ENCODE assay signal across 29 cellular contexts in genomic region chr16:78799429-78799828, GRCh38.
"Had no signal": no experiment of that assay in that cellular context is flagged by ENCODE, and none has a peak within 500 bp of the region (broad histone marks: within the 10 kb centered on the region; RNA-seq: fewer than 3 reads in every experiment).

No MANE protein-coding gene starts in this region.

- H3K9me3 ChIP-seq: colonic mucosa, esophagus muscularis mucosa, esophagus squamous epithelium, gastrocnemius medialis, gastroesophageal sphincter, heart left ventricle, heart right ventricle had no signal

- H3K27ac Mint-ChIP-seq: dendritic cell treated with granulocyte-macrophage colony-stimulating factor and Interleukin-4, amounts not matched to agents 40 ng/mL and 50 ng/mL, for 4 days; effector memory CD8-positive, alpha-beta T cell; endodermal cell had no signal

- H3K4me3 Mint-ChIP-seq: dendritic cell treated with granulocyte-macrophage colony-stimulating factor and Interleukin-4, amounts not matched to agents 40 ng/mL and 50 ng/mL, for 4 days; effector memory CD8-positive, alpha-beta T cell; endodermal cell had no signal

- H3K4me1 Mint-ChIP-seq: endodermal cell had no signal

- H3K9me3 Mint-ChIP-seq: dendritic cell treated with granulocyte-macrophage colony-stimulating factor and Interleukin-4, amounts not matched to agents 40 ng/mL and 50 ng/mL, for 4 days; effector memory CD8-positive, alpha-beta T cell; endodermal cell had no signal

- H3K27ac ChIP-seq: colonic mucosa, coronary artery, dorsolateral prefrontal cortex, epithelial cell of prostate, esophagus muscularis mucosa, esophagus squamous epithelium, foreskin keratinocyte, gastrocnemius medialis, gastroesophageal sphincter, heart left ventricle, heart right ventricle had no signal

- DNase-seq: colonic mucosa; cortex of kidney; dermis blood vessel endothelial cell; dorsolateral prefrontal cortex; effector CD4-positive, alpha-beta T cell; effector CD8-positive, alpha-beta T cell; effector memory CD4-positive, alpha-beta T cell; effector memory CD8-positive, alpha-beta T cell; endodermal cell; erythroblast; esophagus squamous epithelium; foreskin fibroblast; foreskin keratinocyte; foreskin melanocyte; gastrocnemius medialis; glutamatergic neuron; head of caudate nucleus; heart left ventricle; heart right ventricle had no signal

- H3K27me3 ChIP-seq: colonic mucosa, dorsolateral prefrontal cortex, esophagus muscularis mucosa, esophagus squamous epithelium, foreskin keratinocyte, gastrocnemius medialis, gastroesophageal sphincter, heart left ventricle, heart right ventricle had no signal

- FAIRE-seq: colon, endometrium, endothelial cell of umbilical vein, frontal cortex had no signal

- H3K36me3 ChIP-seq: colonic mucosa, esophagus muscularis mucosa, esophagus squamous epithelium, gastrocnemius medialis, gastroesophageal sphincter, heart left ventricle, heart right ventricle had no signal

- H3K4me3 ChIP-seq: colonic mucosa, coronary artery, dorsolateral prefrontal cortex, esophagus muscularis mucosa, esophagus squamous epithelium, gastrocnemius medialis, gastroesophageal sphincter, heart left ventricle, heart right ventricle had no signal

- H3K27me3 Mint-ChIP-seq: dendritic cell treated with granulocyte-macrophage colony-stimulating factor and Interleukin-4, amounts not matched to agents 40 ng/mL and 50 ng/mL, for 4 days; effector memory CD8-positive, alpha-beta T cell had no signal

- ATAC-seq: effector memory CD8-positive, alpha-beta T cell; esophagus mucosa; foreskin keratinocyte; gastrocnemius medialis; gastroesophageal sphincter; heart left ventricle; heart right ventricle had no signal

- H3K4me1 ChIP-seq: colonic mucosa, esophagus muscularis mucosa, esophagus squamous epithelium, foreskin keratinocyte, gastrocnemius medialis, gastroesophageal sphincter had no signal
